ENCODE assay signal across 8 cellular contexts in the genomic region with DNA sequence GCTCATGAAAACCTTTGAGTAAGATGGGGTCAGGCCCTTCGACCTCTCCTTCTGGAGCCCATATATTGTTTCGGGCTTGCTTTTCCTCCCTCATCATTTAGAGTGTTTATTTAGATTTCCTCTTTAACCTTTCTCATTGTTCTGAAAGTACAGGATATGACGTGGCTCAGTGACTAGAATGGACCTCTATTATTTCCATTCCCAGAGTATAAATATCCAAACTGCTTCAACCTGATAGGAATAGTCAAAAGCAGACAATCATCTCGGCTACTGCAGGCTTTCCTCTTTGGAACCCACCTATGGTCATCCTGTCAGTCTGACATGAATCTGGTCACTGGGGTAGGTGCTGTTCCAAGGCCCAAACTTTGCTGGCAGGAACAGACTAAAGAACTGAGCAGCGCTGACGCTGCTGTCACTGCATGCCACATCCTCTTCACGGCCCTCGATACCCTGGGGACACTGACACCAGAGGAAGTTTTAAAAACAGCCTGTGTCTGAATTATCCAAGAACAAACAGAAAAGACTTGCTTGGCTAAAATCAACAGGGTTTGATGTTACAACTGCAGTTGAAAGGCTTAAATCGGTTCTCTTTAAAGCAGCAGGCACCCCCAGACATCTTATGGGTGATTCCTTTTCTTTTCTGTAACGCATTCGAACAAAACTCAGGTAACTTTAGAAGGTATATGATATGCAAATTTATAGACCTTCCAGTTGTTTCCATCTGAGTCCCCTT. TPM values are rescaled to one million over a fixed set of nuclear protein-coding genes. Genes with fewer than 3 reads are reported as not detected.
DNase-seq lines count a peak whose midpoint lies in the region; ATAC-seq and TF ChIP-seq lines count a peak whose summit lies in the region.

No MANE protein-coding gene starts in this region.

- 27 to 45% (median 31%) methylated on average over 11 of the region's 11 CpGs for WGBS in ovary, 3 donors

- intact Hi-C loops in ovary (cut with DNase I): no loop called here

- H3K9me3 ChIP-seq in osteoblast (ENCODE audit: low read depth, low read length): no peaks in the 10 kb centered on the region
- H3K9me3 ChIP-seq in ovary: no peaks in the 10 kb centered on the region

- H3K27ac ChIP-seq in osteoblast (ENCODE audit: low read depth, low read length): peak overlapping the region; percentile 98
- H3K27ac ChIP-seq in ovary: peak overlapping the region in 1 of 2 donors; percentile 65

- ATAC-seq in HG03280 (IDR thresholded peaks at IDR 0.05; ENCODE audit: unreplicated experiment): peak; percentile 54

- H3K36me3 ChIP-seq in osteoblast (ENCODE audit: insufficient read depth, low read length) (no peaks in the 10 kb centered on the region), ovary (no peaks in the 10 kb centered on the region)

- H3K4me1 ChIP-seq in osteoblast (ENCODE audit: insufficient read depth, low read length): peaks cover 31% of the 10 kb centered on the region
- H3K4me1 ChIP-seq in ovary (ENCODE audit: insufficient read depth): peaks cover 4% of the 10 kb centered on the region

- H3K79me2 ChIP-seq in osteoblast (ENCODE audit: insufficient read depth, low read length): peaks cover under 1% of the 10 kb centered on the region

- H3K4me2 ChIP-seq in osteoblast (ENCODE audit: insufficient read depth, low read length): peak overlapping the region; percentile 77

- TF ChIP-seq EP300 in ovary (IDR thresholded peaks at IDR 0.05): no peak

- TF ChIP-seq POLR2A in GM19193 (IDR thresholded peaks at IDR 0.05; ENCODE audit: extremely low read depth, insufficient read depth, insufficient read length) (peak; percentile 34), ovary (IDR thresholded peaks at IDR 0.05) (no peak)

- DNase-seq in Ammon's horn (ENCODE audit: low spot score): peak; percentile 69
- peak; percentile 38 to 49 for DNase-seq in activated CD4-positive, alpha-beta T cell treated with anti-CD3 and anti-CD28 coated beads for 4 hours
- peak; percentile 51 for DNase-seq in effector CD4-positive, alpha-beta T cell
- DNase-seq in osteoblast (ENCODE audit: insufficient read length, low spot score, missing footprints): peak; percentile 75
- DNase-seq in midbrain (lab: John Stamatoyannopoulos, UW): no peak
- DNase-seq in ovary: no peak

- H3K4me3 ChIP-seq in osteoblast (ENCODE audit: insufficient read depth, low read length) (peak overlapping the region; percentile 29), ovary (no peak overlapping the region)

- H4K20me1 ChIP-seq in osteoblast (ENCODE audit: insufficient read depth, low read length): no peaks in the 10 kb centered on the region

- H2AFZ ChIP-seq in osteoblast (ENCODE audit: low read length): peak overlapping the region; percentile 83

- H3K27me3 ChIP-seq in osteoblast (ENCODE audit: insufficient read depth, low read length) (no peaks in the 10 kb centered on the region), ovary (no peaks in the 10 kb centered on the region)

- TF ChIP-seq CTCF in osteoblast (IDR thresholded peaks at IDR 0.05; ENCODE audit: extremely low read depth, low read depth, low read length) (no peak), ovary (IDR thresholded peaks at IDR 0.05) (no peak)

RNA-seq across cellular contexts. Expression of a gene that starts 5.0 kb away (rescaled TPM):
- total RNA-seq in osteoblast (60.8 and 63.6 TPM in 2 replicates), ovary (10 to 100 TPM; 45.6 to 59.8 (median 52.3) TPM)
- polyA plus RNA-seq in ovary: 10 to 100 TPM; 38.6 to 71.7 TPM

RNA-seq across cellular contexts. Expression of a gene that starts 22.7 kb away (rescaled TPM):
- total RNA-seq in osteoblast (3.2 and 3.3 TPM in 2 replicates), ovary (10 to 100 TPM in 4 of 7 donors, 1 to 10 TPM in 3; 2.7 to 20.7 (median 10.0) TPM)
- polyA plus RNA-seq in ovary: 1 to 10 TPM; 6.1 to 7.3 TPM

Comparison
In these comparisons a context has a peak if more than half of its experiments do, and no peak if none do; other contexts are left out.
1. DNase-seq: peak in Ammon's horn (single experiment), activated CD4-positive, alpha-beta T cell treated with anti-CD3 and anti-CD28 coated beads for 4 hours (2 of 2), effector CD4-positive, alpha-beta T cell (single experiment) and osteoblast (single experiment); none in midbrain (single experiment) and ovary (0 of 5).